ENCODE assay signal across 1 cellular context in genomic region chr18:6355789-6356589, GRCh38.
TF ChIP-seq lines count a peak whose summit lies in the region.

No MANE protein-coding gene starts in this region.

TF ChIP-seq in SK-N-SH, 30 proteins besides CTCF, POLR2A, EP300 and RAD21 (continued from another document):
- TF ChIP-seq PBX3 (IDR thresholded peaks at IDR 0.05), result no peak
